Comparison of ENCODE assay signal across 20 cellular contexts in the genomic region with DNA sequence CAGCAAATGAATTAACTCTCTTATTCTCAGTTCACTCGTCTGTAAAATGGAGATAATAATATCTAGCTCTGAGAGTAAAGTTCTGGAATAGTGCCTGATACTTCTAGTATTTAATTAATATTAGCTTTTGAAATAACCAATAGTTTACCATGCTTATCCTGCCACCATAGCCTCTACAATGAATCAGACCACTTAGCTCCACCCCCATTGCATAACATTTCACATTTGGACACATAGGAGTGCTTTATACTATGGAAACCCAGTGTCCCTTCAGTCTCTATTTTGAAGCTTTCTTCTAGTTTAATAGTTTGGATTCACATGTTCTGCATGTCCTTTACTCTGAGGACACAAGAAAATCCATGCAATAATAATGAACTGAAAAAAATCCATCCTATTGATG.
"Had no signal": no experiment of that assay in that cellular context is flagged by ENCODE, and none has a peak within 500 bp of the region (broad histone marks: within the 10 kb centered on the region; RNA-seq: fewer than 3 reads in every experiment).

No MANE protein-coding gene starts in this region.

- DNase-seq: dermis blood vessel endothelial cell; dorsolateral prefrontal cortex; effector CD4-positive, alpha-beta T cell; effector memory CD4-positive, alpha-beta T cell; foreskin fibroblast; foreskin melanocyte; gastrocnemius medialis; glutamatergic neuron; head of caudate nucleus; heart right ventricle; hippocampal formation; left cardiac atrium; left lung; left ventricle myocardium superior; lower lobe of right lung; mesendoderm; midbrain had no signal

- H3K4me3 Mint-ChIP-seq: memory B cell had no signal

- H3K4me1 Mint-ChIP-seq: memory B cell had no signal

- H3K27ac ChIP-seq: coronary artery, dorsolateral prefrontal cortex, esophagus muscularis mucosa, gastrocnemius medialis, heart right ventricle, left lung, lower lobe of right lung had no signal

- H3K36me3 ChIP-seq: esophagus muscularis mucosa, gastrocnemius medialis, heart right ventricle, left lung, lower lobe of right lung had no signal

- H3K27ac Mint-ChIP-seq: memory B cell had no signal

- H3K27me3 ChIP-seq: dorsolateral prefrontal cortex, esophagus muscularis mucosa, gastrocnemius medialis, left lung had no signal

- H3K4me1 ChIP-seq: esophagus muscularis mucosa, gastrocnemius medialis, heart right ventricle, left lung, lower lobe of right lung had no signal

- H3K4me3 ChIP-seq: coronary artery, dorsolateral prefrontal cortex, esophagus muscularis mucosa, gastrocnemius medialis, heart right ventricle, left lung, lower lobe of right lung had no signal

- H3K36me3 Mint-ChIP-seq: memory B cell had no signal

- H3K9me3 ChIP-seq: esophagus muscularis mucosa, gastrocnemius medialis, heart right ventricle, left lung, lower lobe of right lung had no signal
